ENCODE assay signal across 8 cellular contexts in the genomic region with DNA sequence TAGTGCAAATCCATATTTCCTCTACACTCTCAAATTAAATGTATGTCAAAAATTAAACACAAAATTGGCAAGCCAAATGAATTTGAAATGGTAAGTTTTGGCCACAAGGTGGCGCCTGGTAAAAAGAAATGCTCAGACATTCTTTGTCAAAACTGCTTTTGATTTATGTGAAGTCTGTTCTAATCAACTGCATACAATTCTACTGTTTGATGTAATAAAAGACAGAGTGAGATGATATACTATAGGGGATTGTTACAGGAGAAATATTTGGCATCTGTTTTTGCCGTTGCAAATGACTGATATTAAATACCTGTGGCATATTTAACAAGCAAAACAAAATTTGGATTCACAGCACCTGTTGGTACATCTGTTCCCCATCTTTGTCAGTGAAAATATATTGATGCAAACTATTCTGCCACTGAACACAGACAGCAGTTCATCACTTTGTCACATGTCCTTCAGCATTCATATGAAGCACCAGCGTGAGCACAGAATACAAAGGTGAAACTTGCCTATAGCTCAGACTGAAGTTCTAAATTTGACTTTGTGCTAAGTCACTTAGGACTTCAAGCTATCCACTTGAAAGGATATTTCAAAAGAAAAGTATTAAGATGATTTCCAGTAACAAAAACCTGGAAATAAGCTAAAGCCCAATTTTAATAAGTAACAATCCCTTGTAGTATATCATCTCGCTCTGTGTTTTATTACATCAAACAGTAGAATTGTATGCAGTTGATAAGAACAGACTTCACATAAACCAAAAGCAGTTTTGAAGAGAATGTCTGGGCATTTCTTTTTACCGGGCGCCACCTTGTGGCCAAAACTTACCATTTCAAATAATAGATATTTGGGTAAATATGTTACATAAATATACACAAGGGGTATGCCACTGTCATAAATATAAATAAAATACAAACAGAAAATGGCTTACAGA.
DNase-seq lines count a peak whose midpoint lies in the region; ATAC-seq lines count a peak whose summit lies in the region.

No MANE protein-coding gene starts in this region.

- H3K27me3 Mint-ChIP-seq in memory B cell, result no peaks in the 10 kb centered on the region

- H3K4me3 Mint-ChIP-seq in memory B cell, result no peak overlapping the region

- ATAC-seq in memory B cell (ENCODE audit: low read depth), result peak; percentile 68
- ATAC-seq in HG03432 (IDR thresholded peaks at IDR 0.05; ENCODE audit: unreplicated experiment), result no peak

- no peaks in the 10 kb centered on the region for H3K9me3 Mint-ChIP-seq in memory B cell

- H3K27ac Mint-ChIP-seq in memory B cell, result no peak overlapping the region

- H3K4me1 Mint-ChIP-seq in memory B cell, result peaks cover 7% of the 10 kb centered on the region

- DNase-seq in NCI-H2107 treated with DMSO at 0.1 percent for 48 hours (lab: John Stamatoyannopoulos, UW; ENCODE audit: unreplicated experiment) (peak; percentile 23), NCI-H2107 (lab: John Stamatoyannopoulos, UW) (no peak), NCI-H2196 (lab: John Stamatoyannopoulos, UW; ENCODE audit: unreplicated experiment) (peak; percentile 43), dedifferentiated amniotic fluid mesenchymal stem cell (ENCODE audit: extremely low spot score) (peak; percentile 84), memory B cell (ENCODE audit: low spot score in 2 of 2) (peak; percentile 48 to 59)
- DNase-seq in activated CD4-positive, alpha-beta T cell treated with anti-CD3 and anti-CD28 coated beads for 4 hours, result peak; percentile 51 to 70
- DNase-seq in stimulated activated CD8-positive, alpha-beta memory T cell treated with anti-CD3 and anti-CD28 coated beads, Interleukin-2, amount 100 ng/mL, for 1 hour (ENCODE audit: low read depth in 2 of 2), result peak; percentile 32 to 43

- H3K36me3 Mint-ChIP-seq in memory B cell, result peaks cover 8% of the 10 kb centered on the region
